In the genomic region with DNA sequence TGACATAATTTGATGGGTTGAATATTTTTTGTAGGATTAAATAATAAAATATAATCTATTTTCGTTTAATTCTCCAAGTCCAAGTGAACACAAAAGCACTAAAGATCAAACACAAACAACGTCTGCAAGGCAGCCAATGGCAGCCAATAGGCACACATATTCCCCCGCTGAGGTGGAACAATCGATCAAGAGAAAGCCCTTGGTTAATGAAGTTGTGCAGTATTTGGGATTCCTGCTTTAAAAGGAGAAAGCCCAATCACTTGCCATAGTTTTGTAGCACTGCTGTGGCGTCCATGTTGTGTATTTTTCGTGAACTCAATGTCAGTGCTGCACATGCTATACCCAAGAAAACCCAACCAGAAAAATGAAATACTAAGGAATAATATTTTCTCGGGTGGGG, we compare ENCODE assay signal across 10 cellular contexts. TPM values are rescaled to one million over a fixed set of nuclear protein-coding genes. Genes with fewer than 3 reads are reported as not detected.
DNase-seq lines count a peak whose midpoint lies in the region; ATAC-seq, FAIRE-seq and TF ChIP-seq lines count a peak whose summit lies in the region.
"Had no signal": no experiment of that assay in that cellular context is flagged by ENCODE, and none has a peak within 500 bp of the region (broad histone marks: within the 10 kb centered on the region; RNA-seq: fewer than 3 reads in every experiment).

No MANE protein-coding gene starts in this region.

- H3K4me3 Mint-ChIP-seq in stimulated activated naive CD8-positive, alpha-beta T cell treated with anti-CD3 and anti-CD28 coated beads, Interleukin-15, Interleukin-2, amounts not matched to agents 100 ng/mL and 50 ng/mL, for 24 hours = peak overlapping the region; percentile 92

- H3K4me2 ChIP-seq in keratinocyte (ENCODE audit: control insufficient read depth, extremely low read depth, insufficient read depth, low read depth, low read length) = peak overlapping the region; percentile 80

- no peaks in the 10 kb centered on the region for H3K36me3 ChIP-seq in keratinocyte (ENCODE audit: control insufficient read depth in 2 of 2, extremely low read depth in 1 of 2, insufficient read depth in 2 of 2, low read length in 2 of 2)
- H3K36me3 ChIP-seq: pancreas had no signal

- peaks cover 18% of the 10 kb centered on the region for H3K4me1 ChIP-seq in keratinocyte (ENCODE audit: control insufficient read depth, extremely low read depth, insufficient read depth, low read length)

- peaks cover 31% of the 10 kb centered on the region for H3K36me3 Mint-ChIP-seq in stimulated activated naive CD8-positive, alpha-beta T cell treated with anti-CD3 and anti-CD28 coated beads, Interleukin-15, Interleukin-2, amounts not matched to agents 100 ng/mL and 50 ng/mL, for 24 hours (ENCODE audit: low read depth)

- no peak for DNase-seq in stimulated activated naive CD8-positive, alpha-beta T cell treated with anti-CD3 and anti-CD28 coated beads, Interleukin-15, Interleukin-2, amounts not matched to agents 100 U/mL and 50 U/mL, for 24 hours
- DNase-seq in keratinocyte (ENCODE audit: low read depth, low spot score) (no peak), GM19240 (ENCODE audit: insufficient read length, low spot score) (no peak)
- DNase-seq: activated naive CD4-positive, alpha-beta T cell treated with anti-CD3 and anti-CD28 coated beads, Interleukin-2, amount 10 ng/mL, durations not matched to agents 7 days and 5 days; pancreas had no signal

- no peak for ATAC-seq in stimulated activated naive CD8-positive, alpha-beta T cell treated with anti-CD3 and anti-CD28 coated beads, Interleukin-15, Interleukin-2, amounts not matched to agents 100 U/mL and 50 U/mL, for 24 hours
- ATAC-seq in HG03565 (IDR thresholded peaks at IDR 0.05; ENCODE audit: unreplicated experiment) = no peak
- ATAC-seq in HG02588 (IDR thresholded peaks at IDR 0.05; ENCODE audit: unreplicated experiment) = no peak
- no peak for ATAC-seq in HG02981 (IDR thresholded peaks at IDR 0.05; ENCODE audit: unreplicated experiment)

- H2AFZ ChIP-seq in keratinocyte (ENCODE audit: control insufficient read depth, low read length) = no peak overlapping the region

- dilution Hi-C loops in keratinocyte (cut with MboI; ENCODE audit: extremely low pct_ligation_motif_present, low sequenced_read_pairs) = no loop called here

- no peaks in the 10 kb centered on the region for H3K27me3 Mint-ChIP-seq in stimulated activated naive CD8-positive, alpha-beta T cell treated with anti-CD3 and anti-CD28 coated beads, Interleukin-15, Interleukin-2, amounts not matched to agents 100 ng/mL and 50 ng/mL, for 24 hours

- H3K27me3 ChIP-seq in keratinocyte (ENCODE audit: control insufficient read depth, extremely low read depth, insufficient read depth, low read length) = no peaks in the 10 kb centered on the region
- H3K27me3 ChIP-seq: pancreas had no signal

- no peak overlapping the region for H3K27ac Mint-ChIP-seq in stimulated activated naive CD8-positive, alpha-beta T cell treated with anti-CD3 and anti-CD28 coated beads, Interleukin-15, Interleukin-2, amounts not matched to agents 100 ng/mL and 50 ng/mL, for 24 hours

- H3K9me3 Mint-ChIP-seq in stimulated activated naive CD8-positive, alpha-beta T cell treated with anti-CD3 and anti-CD28 coated beads, Interleukin-15, Interleukin-2, amounts not matched to agents 100 ng/mL and 50 ng/mL, for 24 hours = no peaks in the 10 kb centered on the region
- H3K9me3 Mint-ChIP-seq: activated naive CD4-positive, alpha-beta T cell treated with anti-CD3 and anti-CD28 coated beads, Interleukin-2, amount 10 ng/mL, durations not matched to agents 7 days and 5 days had no signal

- no peak for FAIRE-seq in keratinocyte (lab: Jason Lieb, UNC)

- peaks cover 54% of the 10 kb centered on the region for H3K4me1 Mint-ChIP-seq in stimulated activated naive CD8-positive, alpha-beta T cell treated with anti-CD3 and anti-CD28 coated beads, Interleukin-15, Interleukin-2, amounts not matched to agents 100 ng/mL and 50 ng/mL, for 24 hours (ENCODE audit: low read depth)

- peak overlapping the region; percentile 50 to 82 (median 80) for H3K4me3 ChIP-seq in keratinocyte (ENCODE audit: control insufficient read depth in 2 of 3, extremely low read depth in 1 of 3, insufficient read depth in 2 of 3, low read depth in 1 of 3, low read length in 3 of 3)

- TF ChIP-seq CTCF in VCaP (conservative IDR thresholded peaks at IDR 0.05) = no peak
- TF ChIP-seq CTCF in keratinocyte (optimal IDR thresholded peaks at IDR 0.05 in 1 of 3, IDR thresholded peaks at IDR 0.05 in 1 of 3, conservative IDR thresholded peaks at IDR 0.05 in 1 of 3; ENCODE audit: extremely low read depth in 1 of 3, insufficient read depth in 2 of 3, low read length in 3 of 3) = no peak

- H4K20me1 ChIP-seq in keratinocyte (ENCODE audit: control insufficient read depth, extremely low read depth, insufficient read depth, low read length) = no peaks in the 10 kb centered on the region

- no peak overlapping the region for H3K9ac ChIP-seq in keratinocyte (ENCODE audit: control insufficient read depth, extremely low read depth, insufficient read depth, low read length)

- H3K27ac ChIP-seq in VCaP (peak overlapping the region; percentile 99), keratinocyte (ENCODE audit: control insufficient read depth, insufficient read depth, low read length) (peak overlapping the region; percentile 80)

- no peaks in the 10 kb centered on the region for H3K9me3 ChIP-seq in keratinocyte (ENCODE audit: control insufficient read depth, low read depth, low read length)
- H3K9me3 ChIP-seq: pancreas had no signal

- peaks cover 30% of the 10 kb centered on the region for H3K79me2 ChIP-seq in keratinocyte (ENCODE audit: control insufficient read depth, insufficient read depth, low read length)

- H3K9me1 ChIP-seq in keratinocyte (ENCODE audit: control insufficient read depth, extremely low read depth, insufficient read depth, low read length) = no peaks in the 10 kb centered on the region

RNA-seq across cellular contexts. Expression of a gene that starts 1.5 kb away (rescaled TPM):
- 55.7 to 98.3 TPM (median 79.2 TPM) in 3 replicates for polyA plus RNA-seq in keratinocyte
- 64.4 TPM for polyA plus RNA-seq in keratinocyte (2011; ENCODE audit: low read depth)
- 67.6 and 101 TPM in 2 replicates for polyA plus RNA-seq in keratinocyte (2011; cell fraction: cytosol; rRNA removed)
- polyA plus RNA-seq in keratinocyte (2011; cell fraction: nucleus; rRNA removed) = 90.5 and 113 TPM in 2 replicates
- 101 and 111 TPM in 2 replicates for polyA plus RNA-seq in keratinocyte (2012; ENCODE audit: low replicate concordance)
- 27.4 to 44.9 TPM (median 31.7 TPM) in 3 replicates for polyA minus RNA-seq in keratinocyte
- 102 TPM for polyA minus RNA-seq in keratinocyte (2011; cell fraction: cytosol; rRNA and poly(A)+ RNA removed)
- polyA minus RNA-seq in keratinocyte (2011; cell fraction: nucleus; rRNA and poly(A)+ RNA removed) = 61.4 and 66.1 TPM in 2 replicates
